Comparison of ENCODE assay signal across 8 cellular contexts in genomic region chr3:120450261-120450913, GRCh38. TPM values are rescaled to one million over a fixed set of nuclear protein-coding genes. Genes with fewer than 3 reads are reported as not detected.
A peak's percentile ranks its signal among the peaks of the same experiment; 100 is the strongest.
DNase-seq lines count a peak whose midpoint lies in the region; ATAC-seq and TF ChIP-seq lines count a peak whose summit lies in the region.

No MANE protein-coding gene starts in this region.

- H3K18ac ChIP-seq in mesendoderm (ENCODE audit: low read length) = peak overlapping the region; percentile 88

- no peaks in the 10 kb centered on the region for H3K36me3 ChIP-seq in effector memory CD4-positive, alpha-beta T cell (ENCODE audit: control insufficient read depth, insufficient read depth, low read length)
- H3K36me3 ChIP-seq in mesendoderm (ENCODE audit: control insufficient read depth, insufficient read depth, low read length) (no peaks in the 10 kb centered on the region), transverse colon (no peaks in the 10 kb centered on the region)

- no peak for TF ChIP-seq EP300 in transverse colon (IDR thresholded peaks at IDR 0.05; ENCODE audit: low read depth)

- H3K4me1 ChIP-seq in effector memory CD4-positive, alpha-beta T cell (ENCODE audit: control insufficient read depth, insufficient read depth, low read length, poor library complexity, severe bottlenecking) = no peaks in the 10 kb centered on the region
- H3K4me1 ChIP-seq in mesendoderm (ENCODE audit: control insufficient read depth, low read depth, low read length) (peaks cover 6% of the 10 kb centered on the region), transverse colon (peaks cover 9 to 38% (median 21%) of the 10 kb centered on the region in 4 donors)

- no peak overlapping the region for H2BK5ac ChIP-seq in mesendoderm (ENCODE audit: low read length)

- H3K56ac ChIP-seq in mesendoderm (ENCODE audit: low read length) = peak overlapping the region; percentile 91

- H4K5ac ChIP-seq in mesendoderm (ENCODE audit: low read length) = no peak overlapping the region

- POLR2A ChIA-PET in AG04449 (lab: Yijun Ruan, JAX) = interaction anchor here (0.6 to 2.9 kb wide), 25 partner anchors 11 to 343 kb away, joined by 3 to 31 read pairs (median 5); no protein-coding TSS in a partner anchor

- no peak overlapping the region for H4K8ac ChIP-seq in mesendoderm (ENCODE audit: low read depth, low read length)

- H3K79me1 ChIP-seq in mesendoderm (ENCODE audit: low read length) = peaks cover 12% of the 10 kb centered on the region

- H3K23ac ChIP-seq in mesendoderm (ENCODE audit: low read length) = peak overlapping the region; percentile 34

- no peak for TF ChIP-seq CTCF in AG04449 (IDR thresholded peaks at IDR 0.05; ENCODE audit: insufficient read depth, low read length, missing control alignments)
- TF ChIP-seq CTCF in transverse colon (IDR thresholded peaks at IDR 0.05) = no peak

- no peak overlapping the region for H2AK5ac ChIP-seq in mesendoderm (ENCODE audit: low read length)

- H3K4me2 ChIP-seq in mesendoderm (ENCODE audit: low read length) = peak overlapping the region; percentile 45

- H2BK15ac ChIP-seq in mesendoderm (replicated peaks; ENCODE audit: low read depth) = no peak overlapping the region

- H3K9ac ChIP-seq in mesendoderm (ENCODE audit: low read length) = peak overlapping the region; percentile 91

- no CpG with 5 or more reads among the region's 66 CpGs for WGBS in mesendoderm (ENCODE audit: extremely low coverage, insufficient coverage, low lambda C conversion rate)
- 0% methylated on average over 3 to 38 of the region's 66 CpGs for WGBS in transverse colon (ENCODE audit: low coverage in 1 of 2), 2 donors

- peaks cover 41% of the 10 kb centered on the region for H3K79me2 ChIP-seq in mesendoderm (ENCODE audit: control insufficient read depth, insufficient read depth, low read length)

- no peaks in the 10 kb centered on the region for H3K9me3 ChIP-seq in effector memory CD4-positive, alpha-beta T cell (ENCODE audit: control insufficient read depth, low read length)
- no peaks in the 10 kb centered on the region for H3K9me3 ChIP-seq in transverse colon

- H2BK120ac ChIP-seq in mesendoderm (ENCODE audit: low read depth, low read length) = no peak overlapping the region

- no peak for DNase-seq in AG04449 (ENCODE audit: low read depth, low spot score)
- peak; percentile 28 for DNase-seq in SK-MEL-5 (ENCODE audit: low read depth, low spot score)
- DNase-seq in effector memory CD4-positive, alpha-beta T cell = no peak
- peak; percentile 61 for DNase-seq in mesendoderm
- DNase-seq in transverse colon = peak; percentile 27
- no peak for DNase-seq in SIG-M5 treated with dmso at 0.1 percent for 504 hours (lab: John Stamatoyannopoulos, UW; ENCODE audit: unreplicated experiment)

- peak overlapping the region; percentile 89 for H3K4me3 ChIP-seq in AG04449 (ENCODE audit: low read depth, low read length)
- peak overlapping the region; percentile 44 for H3K4me3 ChIP-seq in effector memory CD4-positive, alpha-beta T cell (ENCODE audit: insufficient read depth, low read depth, low read length, poor library complexity, severe bottlenecking)
- H3K4me3 ChIP-seq in mesendoderm (ENCODE audit: low read length) = peak overlapping the region; percentile 87
- H3K4me3 ChIP-seq in transverse colon = peak overlapping the region; percentile 56 to 89 (median 76)

- no peak overlapping the region for H3K27ac ChIP-seq in effector memory CD4-positive, alpha-beta T cell (ENCODE audit: insufficient read depth, low read length, poor library complexity, severe bottlenecking)
- H3K27ac ChIP-seq in mesendoderm (ENCODE audit: low read depth, low read length) = peak overlapping the region; percentile 59
- peak overlapping the region; percentile 86 to 97 (median 92) for H3K27ac ChIP-seq in transverse colon

- CTCF ChIA-PET in AG04449 (lab: Yijun Ruan, JAX) = interaction anchor here (0.7 to 2.7 kb wide), 9 partner anchors 10 to 111 kb away, joined by 3 to 20 read pairs (median 4); no protein-coding TSS in a partner anchor

- in situ Hi-C loops in SK-MEL-5 (cut with HindIII; ENCODE audit: low pct_unique_long_range_greater_than_20kb, low sequenced_read_pairs) (no loop called here), transverse colon (cut with MboI; ENCODE audit: low pct_ligation_motif_present in 1 of 4, low pct_unique_long_range_greater_than_20kb in 1 of 4, low sequenced_read_pairs in 3 of 4) (no loop called here)

- intact Hi-C loops in transverse colon (cut with DNase I; ENCODE audit: low total_unique reads) = loop anchor here (10.0 kb wide), 1 partner anchor 54 kb away; no protein-coding TSS in a partner anchor

- H3K4ac ChIP-seq in mesendoderm (ENCODE audit: low read depth, low read length) = peak overlapping the region; percentile 84

- ATAC-seq in GM19023 (IDR thresholded peaks at IDR 0.05; ENCODE audit: unreplicated experiment) = peak; percentile 42
- ATAC-seq in GM18867 (IDR thresholded peaks at IDR 0.05; ENCODE audit: unreplicated experiment) = no peak

- TF ChIP-seq POLR2A in transverse colon (IDR thresholded peaks at IDR 0.05) = no peak

- peaks cover 16% of the 10 kb centered on the region for H3K27me3 ChIP-seq in effector memory CD4-positive, alpha-beta T cell (replicated peaks; ENCODE audit: control insufficient read depth, insufficient read depth, low read length, poor library complexity, severe bottlenecking)
- H3K27me3 ChIP-seq in mesendoderm (ENCODE audit: insufficient read depth, low read length, poor library complexity) (no peaks in the 10 kb centered on the region), transverse colon (peaks cover 11% of the 10 kb centered on the region)

RNA-seq across cellular contexts. Expression of gene FSTL1, which starts 0.4 kb away (rescaled TPM):
- 61.1 and 69.2 TPM in 2 replicates for total RNA-seq in SK-MEL-5 (2014; rRNA removed; shearing (Covaris generic))
- 37.5 and 41.5 TPM in 2 replicates for polyA plus RNA-seq in SK-MEL-5 (2015; cell fraction: cytosol; rRNA removed)
- 37.9 and 41.1 TPM in 2 replicates for polyA plus RNA-seq in SK-MEL-5 (2015; cell fraction: nucleus; rRNA removed)
- polyA plus RNA-seq in mesendoderm (2013, experiment 1 of 2) = 170 TPM
- 174 TPM for polyA plus RNA-seq in mesendoderm (2013, experiment 2 of 2)
- total RNA-seq in transverse colon = 100 to 1,000 TPM in 1 of 4 donors, 10 to 100 TPM in 3; 81.2 to 106 (median 91.8) TPM

Comparison
In these comparisons a context has a peak if more than half of its experiments do, and no peak if none do; other contexts are left out.
1. DNase-seq: peak in SK-MEL-5 (single experiment), mesendoderm (single experiment) and transverse colon (single experiment); none in AG04449 (single experiment), effector memory CD4-positive, alpha-beta T cell (0 of 3) and SIG-M5 treated with dmso at 0.1 percent for 504 hours (single experiment).
2. Peak in every context shown above with its lines, with median percentiles within 50 percentile points of each other: H3K4me3 ChIP-seq.